ENCODE assay signal across 14 cellular contexts in the genomic region with DNA sequence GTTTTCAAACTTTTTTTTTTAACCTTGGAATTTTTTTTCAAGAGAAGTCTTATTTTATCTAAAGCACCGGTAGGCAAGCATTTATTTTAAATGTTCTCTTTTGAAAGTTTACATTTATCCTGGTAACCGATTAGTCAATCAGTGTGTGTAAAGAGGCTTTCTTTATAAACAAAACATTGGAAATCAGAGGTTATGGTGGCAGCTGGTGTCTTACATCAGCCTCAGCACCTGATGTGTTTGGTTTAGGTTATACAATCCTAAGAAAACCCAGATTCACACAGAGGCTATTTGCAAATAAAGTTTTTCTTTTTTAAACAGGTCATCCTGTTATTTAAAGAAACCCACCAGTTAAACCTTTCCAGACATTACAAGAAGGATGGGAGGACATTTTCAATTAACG.
DNase-seq lines count a peak whose midpoint lies in the region; ATAC-seq and TF ChIP-seq lines count a peak whose summit lies in the region.
"Had no signal": no experiment of that assay in that cellular context is flagged by ENCODE, and none has a peak within 500 bp of the region (broad histone marks: within the 10 kb centered on the region; RNA-seq: fewer than 3 reads in every experiment).

No MANE protein-coding gene starts in this region.

- H3K4me3 ChIP-seq in fibroblast of villous mesenchyme (ENCODE audit: low read depth, low read length), result no peak overlapping the region
- H3K4me3 ChIP-seq: BLaER1 treated with 17β-estradiol and CSF1 and Interleukin-3, amounts not matched to agents 10 nM and 100 nM; HAP-1 had no signal

- peak; percentile 33 for DNase-seq in NCI-H510A treated with DMSO at 0.1 percent for 48 hours (lab: John Stamatoyannopoulos, UW)
- DNase-seq in NCI-H510A (lab: John Stamatoyannopoulos, UW), result no peak
- DNase-seq in DMS53 treated with DMSO at 0.1 percent for 48 hours (lab: John Stamatoyannopoulos, UW; ENCODE audit: unreplicated experiment), result peak; percentile 8
- DNase-seq in NCI-H2171 treated with DMSO at 0.1 percent for 48 hours (lab: John Stamatoyannopoulos, UW), result peak; percentile 83
- DNase-seq in fibroblast of villous mesenchyme (ENCODE audit: low read depth), result peak; percentile 76
- DNase-seq in hippocampal formation (lab: John Stamatoyannopoulos, UW), result no peak
- DNase-seq: ACHN; CD4-positive, CD25-positive, alpha-beta regulatory T cell; DND-41; GDM1; GOT3 had no signal

- no peak for ATAC-seq in GM18909 (IDR thresholded peaks at IDR 0.05; ENCODE audit: poor library complexity, unreplicated experiment)

- TF ChIP-seq CTCF in fibroblast of villous mesenchyme (IDR thresholded peaks at IDR 0.05; ENCODE audit: insufficient read depth, low read depth, low read length), result no peak

Comparison
In these comparisons a context has a peak if more than half of its experiments do, and no peak if none do; other contexts are left out.
1. DNase-seq: peak in NCI-H510A treated with DMSO at 0.1 percent for 48 hours (single experiment), DMS53 treated with DMSO at 0.1 percent for 48 hours (single experiment), NCI-H2171 treated with DMSO at 0.1 percent for 48 hours (single experiment) and fibroblast of villous mesenchyme (single experiment); none in NCI-H510A (single experiment) and hippocampal formation (0 of 2).